Comparison of ENCODE assay signal across 9 cellular contexts in the genomic region with DNA sequence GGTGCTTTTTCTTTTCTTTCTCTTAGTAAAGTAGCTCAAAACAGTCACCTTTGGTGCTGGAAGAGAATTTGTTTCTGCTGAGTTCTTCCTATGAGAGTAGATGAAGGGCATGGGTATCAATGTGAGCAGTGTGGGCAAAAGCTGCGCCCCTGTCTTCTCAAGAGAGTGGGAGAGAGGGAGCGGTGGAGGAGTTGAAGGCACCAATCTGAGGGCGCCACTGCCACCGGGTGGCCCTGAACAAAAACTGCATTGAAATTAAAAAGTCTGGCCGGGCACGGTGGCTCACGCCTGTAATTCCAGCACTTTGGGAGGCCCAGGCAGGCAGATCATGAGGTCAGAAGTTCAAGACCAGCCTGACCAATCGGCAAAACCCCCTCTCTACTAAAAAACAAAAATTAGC. TPM values are rescaled to one million over a fixed set of nuclear protein-coding genes. Genes with fewer than 3 reads are reported as not detected.
DNase-seq lines count a peak whose midpoint lies in the region; ATAC-seq and TF ChIP-seq lines count a peak whose summit lies in the region.
"Had no signal": no experiment of that assay in that cellular context is flagged by ENCODE, and none has a peak within 500 bp of the region (broad histone marks: within the 10 kb centered on the region; RNA-seq: fewer than 3 reads in every experiment).

No MANE protein-coding gene starts in this region.

- H3K4me3 ChIP-seq in prostate gland = no peak overlapping the region
- H3K4me3 ChIP-seq in coronary artery = no peak overlapping the region

- WGBS in prostate gland = 82% methylated on average over 8 of the region's 8 CpGs

- intact Hi-C loops in prostate gland (cut with DNase I) = loop anchor here (5.0 kb wide), 2 partner anchors 84 to 176 kb away; no protein-coding TSS in a partner anchor

- H3K36me3 ChIP-seq in prostate gland = peaks cover 10 to 29% of the 10 kb centered on the region in 2 donors

- H3K27ac ChIP-seq in VCaP = no peak overlapping the region
- H3K27ac ChIP-seq in prostate gland = no peak overlapping the region
- no peak overlapping the region for H3K27ac ChIP-seq in coronary artery

- peaks cover 14% of the 10 kb centered on the region for H3K4me1 ChIP-seq in prostate gland (replicated peaks)

- H3K9me3 ChIP-seq in prostate gland = no peaks in the 10 kb centered on the region

- peak; percentile 15; the same call in 1 of the 2 replicates for TF ChIP-seq CTCF in AG09319 (IDR thresholded peaks at IDR 0.05; ENCODE audit: low read depth, low read length)
- TF ChIP-seq CTCF in GM12873 (IDR thresholded peaks at IDR 0.05; ENCODE audit: insufficient read depth, low read depth, low read length, missing control alignments) = peak; percentile 28
- TF ChIP-seq CTCF in VCaP (conservative IDR thresholded peaks at IDR 0.05) = peak; percentile 63
- TF ChIP-seq CTCF in prostate gland (IDR thresholded peaks at IDR 0.05) = peak in 1 of 4 experiments; percentile 30
- TF ChIP-seq CTCF in coronary artery (IDR thresholded peaks at IDR 0.05) = no peak

- H3K27me3 ChIP-seq in prostate gland (replicated peaks; ENCODE audit: insufficient read depth) = no peaks in the 10 kb centered on the region

- ATAC-seq in GM21825 (IDR thresholded peaks at IDR 0.05; ENCODE audit: unreplicated experiment) = no peak

- no peak for TF ChIP-seq POLR2A in prostate gland (IDR thresholded peaks at IDR 0.05)

- DNase-seq in AG09319 (ENCODE audit: extremely low read depth, low read depth) (no peak), iPS-NIHi7 (ENCODE audit: extremely low spot score) (peak; percentile 38), SHP77 (lab: John Stamatoyannopoulos, UW) (no peak), prostate gland (ENCODE audit: low spot score) (no peak), coronary artery (ENCODE audit: low spot score) (no peak)
- DNase-seq: stimulated activated CD4-positive, alpha-beta T cell treated with anti-CD3 and anti-CD28 coated beads, Interleukin-2, amount 100 ng/mL, for 48 hours had no signal

RNA-seq across cellular contexts. Expression of gene EPHX3, which starts 28.7 kb away (rescaled TPM):
- 1 to 10 TPM; 1.4 to 1.6 TPM for total RNA-seq in prostate gland
